In the genomic region with DNA sequence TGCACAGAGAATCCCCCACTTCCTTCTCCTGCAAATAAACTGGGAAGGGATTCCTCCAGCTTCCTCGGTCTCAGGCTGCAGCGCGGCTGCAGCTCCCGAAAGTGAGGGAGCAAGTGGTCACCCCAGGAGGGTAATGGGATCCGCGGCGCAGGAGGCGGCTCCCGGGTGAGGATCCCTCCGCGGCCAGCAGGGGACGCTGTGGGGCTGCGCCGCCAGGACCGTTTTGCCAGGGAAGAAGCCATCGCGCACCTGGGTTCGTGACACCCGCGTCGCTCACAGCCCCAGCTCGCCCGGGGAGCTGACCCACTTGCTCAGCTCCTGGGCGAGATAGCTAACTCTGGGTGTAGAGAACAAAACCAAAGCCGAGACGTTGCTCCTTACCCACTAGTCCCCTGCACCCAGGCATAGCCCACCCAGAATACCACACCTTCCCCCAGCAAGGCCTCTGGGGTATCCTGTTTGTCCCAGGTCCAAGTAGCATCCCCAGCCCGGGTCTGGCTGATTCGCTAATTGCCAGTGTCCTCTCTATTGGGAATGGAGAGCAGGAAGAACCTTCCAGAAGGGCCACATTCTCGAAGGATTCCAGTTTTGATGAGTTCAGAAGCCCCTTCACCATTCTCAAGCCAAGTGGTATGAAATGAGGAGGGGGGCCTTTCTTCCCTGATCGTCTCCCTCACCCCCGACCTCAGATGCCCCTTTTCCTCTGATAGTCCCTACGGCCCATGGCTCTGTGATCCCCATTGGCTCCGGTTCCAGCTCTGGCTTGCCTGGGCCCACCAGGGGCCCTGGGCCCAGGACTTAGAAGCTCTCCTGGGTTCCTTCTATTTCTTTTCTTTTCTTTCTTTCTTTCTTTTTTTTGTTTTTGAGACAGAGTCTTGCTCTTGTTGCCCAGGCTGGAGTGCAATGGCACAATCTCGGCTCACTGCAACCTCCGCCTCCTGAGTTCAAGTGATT, we compare ENCODE assay signal across 8 cellular contexts. TPM values are rescaled to one million over a fixed set of nuclear protein-coding genes. Genes with fewer than 3 reads are reported as not detected.
DNase-seq lines count a peak whose midpoint lies in the region; ATAC-seq and TF ChIP-seq lines count a peak whose summit lies in the region.

No MANE protein-coding gene starts in this region.

- H3K27me3 Mint-ChIP-seq in activated CD4-positive, alpha-beta T cell treated with anti-CD3 and anti-CD28 coated beads, Interleukin-2, amount 10 ng/mL, durations not matched to agents 7 days and 5 days, result no peaks in the 10 kb centered on the region

- no peaks in the 10 kb centered on the region for H3K36me3 Mint-ChIP-seq in activated CD4-positive, alpha-beta T cell treated with anti-CD3 and anti-CD28 coated beads, Interleukin-2, amount 10 ng/mL, durations not matched to agents 7 days and 5 days (ENCODE audit: low read depth)

- H3K27ac Mint-ChIP-seq in activated CD4-positive, alpha-beta T cell treated with anti-CD3 and anti-CD28 coated beads, Interleukin-2, amount 10 ng/mL, durations not matched to agents 7 days and 5 days, result peak overlapping the region; percentile 82

- H3K9me3 ChIP-seq in colonic mucosa, result no peaks in the 10 kb centered on the region

- H3K9me3 Mint-ChIP-seq in activated CD4-positive, alpha-beta T cell treated with anti-CD3 and anti-CD28 coated beads, Interleukin-2, amount 10 ng/mL, durations not matched to agents 7 days and 5 days, result no peaks in the 10 kb centered on the region

- DNase-seq in AG20443 (ENCODE audit: low spot score), result peak; percentile 85
- DNase-seq in NCI-H2171 treated with DMSO at 0.1 percent for 48 hours (lab: John Stamatoyannopoulos, UW), result peak; percentile 71
- peak; percentile 80 for DNase-seq in activated CD4-positive, alpha-beta T cell treated with anti-CD3 and anti-CD28 coated beads, Interleukin-2, amount 10 ng/mL, durations not matched to agents 7 days and 5 days
- DNase-seq in colonic mucosa, result peak; percentile 79
- DNase-seq in lung microvascular endothelial cell (ENCODE audit: low read depth in 2 of 2), result peak; percentile 57 to 72
- peak; percentile 64 for DNase-seq in stimulated activated CD8-positive, alpha-beta memory T cell treated with anti-CD3 and anti-CD28 coated beads, Interleukin-12 subunit alpha, Interleukin-12 subunit beta, amount 100 ng/mL, for 4 hours (ENCODE audit: low read depth)
- no peak for DNase-seq in cortex of kidney (lab: John Stamatoyannopoulos, UW)

- H3K4me1 Mint-ChIP-seq in activated CD4-positive, alpha-beta T cell treated with anti-CD3 and anti-CD28 coated beads, Interleukin-2, amount 10 ng/mL, durations not matched to agents 7 days and 5 days, result peaks cover 31% of the 10 kb centered on the region

- no peaks in the 10 kb centered on the region for H3K27me3 ChIP-seq in colonic mucosa

- peak; percentile 99 for TF ChIP-seq CTCF in colonic mucosa (IDR thresholded peaks at IDR 0.05)

- H3K27ac ChIP-seq in colonic mucosa, result no peak overlapping the region

- no peak overlapping the region for H3K4me3 Mint-ChIP-seq in activated CD4-positive, alpha-beta T cell treated with anti-CD3 and anti-CD28 coated beads, Interleukin-2, amount 10 ng/mL, durations not matched to agents 7 days and 5 days

- peaks cover 14% of the 10 kb centered on the region for H3K4me1 ChIP-seq in colonic mucosa

- H3K36me3 ChIP-seq in colonic mucosa, result no peaks in the 10 kb centered on the region

- POLR2A ChIA-PET in activated CD4-positive, alpha-beta T cell treated with anti-CD3 and anti-CD28 coated beads, Interleukin-2, amount 10 ng/mL, durations not matched to agents 7 days and 5 days (lab: Charles Lee), result no interaction called here

- no peak overlapping the region for H3K4me3 ChIP-seq in colonic mucosa

- intact Hi-C loops in colonic mucosa (cut with DNase I), result loop anchor here (5.0 to 10.0 kb wide), 2 partner anchors 99 to 161 kb away; no protein-coding TSS in a partner anchor

- CTCF ChIA-PET in activated CD4-positive, alpha-beta T cell treated with anti-CD3 and anti-CD28 coated beads, Interleukin-2, amount 10 ng/mL, durations not matched to agents 7 days and 5 days (lab: Charles Lee), result interaction anchor here (0.5 to 5.3 kb wide), 44 partner anchors 9 to 577 kb away, joined by 3 to 25 read pairs (median 4); a partner anchor contains a TSS

- H3K9ac ChIP-seq in colonic mucosa (ENCODE audit: low read depth in 2 of 2, low read length in 2 of 2), result no peak overlapping the region

- peak; percentile 55 for ATAC-seq in GM21515 (IDR thresholded peaks at IDR 0.05; ENCODE audit: unreplicated experiment)

RNA-seq across cellular contexts. Expression of a gene that starts 14.1 kb away (rescaled TPM):
- total RNA-seq in activated CD4-positive, alpha-beta T cell treated with anti-CD3 and anti-CD28 coated beads, Interleukin-2, amount 10 ng/mL, durations not matched to agents 7 days and 5 days, result not detected
- total RNA-seq in colonic mucosa (1 to 10 TPM; 4.7 to 9.9 TPM), lung microvascular endothelial cell (0.60 and 2.0 TPM in 2 replicates)

RNA-seq across cellular contexts. Expression of a gene that starts 16.5 kb away (rescaled TPM):
- not detected for total RNA-seq in activated CD4-positive, alpha-beta T cell treated with anti-CD3 and anti-CD28 coated beads, Interleukin-2, amount 10 ng/mL, durations not matched to agents 7 days and 5 days
- 1 to 10 TPM in 1 of 2 donors, under 1 TPM in 1; 0.29 to 1.2 TPM for total RNA-seq in colonic mucosa
- total RNA-seq in lung microvascular endothelial cell, result 0.20 and 0.22 TPM in 2 replicates

RNA-seq across cellular contexts. Expression of a gene that starts 22.1 kb away (rescaled TPM):
- 10 to 100 TPM; 37.1 to 41.6 TPM for total RNA-seq in activated CD4-positive, alpha-beta T cell treated with anti-CD3 and anti-CD28 coated beads, Interleukin-2, amount 10 ng/mL, durations not matched to agents 7 days and 5 days
- 10 to 100 TPM; 11.6 to 23.9 TPM for total RNA-seq in colonic mucosa
- 8.1 and 22.6 TPM in 2 replicates for total RNA-seq in lung microvascular endothelial cell

RNA-seq across cellular contexts. Expression of a gene that starts 56.0 kb away (rescaled TPM):
- not detected for total RNA-seq in activated CD4-positive, alpha-beta T cell treated with anti-CD3 and anti-CD28 coated beads, Interleukin-2, amount 10 ng/mL, durations not matched to agents 7 days and 5 days
- total RNA-seq in colonic mucosa (not detected), lung microvascular endothelial cell (not detected in 2 replicates)
